ENCODE assay signal across 8 cellular contexts in genomic region chr5:39714036-39714698, GRCh38.
DNase-seq lines count a peak whose midpoint lies in the region; ATAC-seq, FAIRE-seq and TF ChIP-seq lines count a peak whose summit lies in the region.

No MANE protein-coding gene starts in this region.

- H4K20me1 ChIP-seq in endothelial cell of umbilical vein (replicated peaks; ENCODE audit: control insufficient read depth, extremely low read depth, insufficient read depth, low read length): no peaks in the 10 kb centered on the region

- TF ChIP-seq POLR2A in endothelial cell of umbilical vein (IDR thresholded peaks at IDR 0.05; ENCODE audit: low read depth, low read length) (no peak), thyroid gland (IDR thresholded peaks at IDR 0.05) (no peak)

- no peak overlapping the region for H2AFZ ChIP-seq in endothelial cell of umbilical vein (ENCODE audit: low read depth, low read length)

- no peak overlapping the region for H3K4me2 ChIP-seq in endothelial cell of umbilical vein (ENCODE audit: insufficient read depth, low read length)

- H3K36me3 ChIP-seq in endothelial cell of umbilical vein (ENCODE audit: control insufficient read depth in 2 of 2, extremely low read depth in 1 of 2, insufficient read depth in 2 of 2, low read length in 2 of 2): no peaks in the 10 kb centered on the region
- H3K36me3 ChIP-seq in thyroid gland: no peaks in the 10 kb centered on the region

- no peak for ATAC-seq in HG03439 (IDR thresholded peaks at IDR 0.05; ENCODE audit: unreplicated experiment)

- H3K27ac ChIP-seq in endothelial cell of umbilical vein (ENCODE audit: insufficient read depth, low read depth, low read length): no peak overlapping the region
- H3K27ac ChIP-seq in thyroid gland: no peak overlapping the region

- CTCF ChIA-PET in endothelial cell of umbilical vein (lab: Charles Lee): interaction anchor here (0.8 to 5.7 kb wide), 24 partner anchors 9 to 1190 kb away, joined by 3 to 72 read pairs (median 4); no protein-coding TSS in a partner anchor

- BruUV-seq in endothelial cell of umbilical vein (replicated peaks; lab: Mats Ljungman, UMichigan): no TSS peak

- FAIRE-seq in endothelial cell of umbilical vein (lab: Jason Lieb, UNC): no peak

- H3K9me3 ChIP-seq in endothelial cell of umbilical vein (replicated peaks; ENCODE audit: control insufficient read depth, insufficient read depth, low read length) (no peaks in the 10 kb centered on the region), thyroid gland (no peaks in the 10 kb centered on the region)

- H3K9ac ChIP-seq in endothelial cell of umbilical vein (replicated peaks; ENCODE audit: extremely low read depth, insufficient read depth, low read length): no peak overlapping the region

- no peaks in the 10 kb centered on the region for H3K79me2 ChIP-seq in endothelial cell of umbilical vein (ENCODE audit: control insufficient read depth, insufficient read depth, low read length)

- peak; percentile 58 for DNase-seq in SIG-M5 treated with dmso at 0.1 percent for 504 hours (lab: John Stamatoyannopoulos, UW; ENCODE audit: unreplicated experiment)
- no peak for DNase-seq in SIG-M5 (lab: John Stamatoyannopoulos, UW)
- DNase-seq in LoVo (ENCODE audit: low spot score): peak; percentile 66
- DNase-seq in T-helper 9 cell: peak; percentile 12
- peak; percentile 84 for DNase-seq in endothelial cell of umbilical vein (ENCODE audit: low read depth, low spot score)
- peak; percentile 40 for DNase-seq in mucosa of gallbladder (ENCODE audit: low spot score)
- DNase-seq in thyroid gland: peak; percentile 30 to 37

- H3K4me1 ChIP-seq in endothelial cell of umbilical vein (ENCODE audit: control insufficient read depth, extremely low read depth, insufficient read depth, low read length) (no peaks in the 10 kb centered on the region), thyroid gland (no peaks in the 10 kb centered on the region)

- POLR2A ChIA-PET in endothelial cell of umbilical vein (lab: Charles Lee): no interaction called here

- 38 to 41% methylated on average over 2 of the region's 2 CpGs for WGBS in thyroid gland, 2 donors

- dilution Hi-C loops in endothelial cell of umbilical vein (cut with MboI; ENCODE audit: extremely low pct_ligation_motif_present, low sequenced_read_pairs): no loop called here

- H3K27me3 ChIP-seq in endothelial cell of umbilical vein (ENCODE audit: control insufficient read depth in 2 of 2, insufficient read depth in 2 of 2, low read length in 2 of 2) (no peaks in the 10 kb centered on the region), thyroid gland (no peaks in the 10 kb centered on the region)

- TF ChIP-seq CTCF in endothelial cell of umbilical vein (IDR thresholded peaks at IDR 0.05; ENCODE audit: extremely low read depth in 1 of 2, insufficient read depth in 1 of 2, low read depth in 1 of 2, low read length in 2 of 2) (peak; percentile 42 to 65), thyroid gland (IDR thresholded peaks at IDR 0.05) (peak; percentile 31 to 78 (median 66))

- no peak overlapping the region for H3K4me3 ChIP-seq in endothelial cell of umbilical vein (replicated peaks in 1 of 3; ENCODE audit: insufficient read depth in 1 of 3, low read depth in 1 of 3, low read length in 3 of 3)
- H3K4me3 ChIP-seq in thyroid gland (replicated peaks in 1 of 3): no peak overlapping the region

- no peaks in the 10 kb centered on the region for H3K9me1 ChIP-seq in endothelial cell of umbilical vein (replicated peaks; ENCODE audit: control insufficient read depth, extremely low read depth, insufficient read depth, low read length)

- intact Hi-C loops in endothelial cell of umbilical vein (cut with micrococcal nuclease): loop anchor here (1.0 to 10.0 kb wide), 6 partner anchors 113 to 1165 kb away; no protein-coding TSS in a partner anchor
- intact Hi-C loops in thyroid gland (cut with DNase I): loop anchor here (10.0 kb wide), 1 partner anchor 971 kb away; no protein-coding TSS in a partner anchor

TF ChIP-seq in endothelial cell of umbilical vein, 7 proteins besides CTCF, POLR2A, EP300 and RAD21:
- no peak for TF ChIP-seq MYC (IDR thresholded peaks at IDR 0.05; ENCODE audit: low read depth, low read length)
